Comparison of ENCODE assay signal across 27 cellular contexts in genomic region chr12:5227722-5228274, GRCh38.
A peak's percentile ranks its signal among the peaks of the same experiment; 100 is the strongest.
DNase-seq lines count a peak whose midpoint lies in the region; ATAC-seq and TF ChIP-seq lines count a peak whose summit lies in the region.
"Had no signal": no experiment of that assay in that cellular context is flagged by ENCODE, and none has a peak within 500 bp of the region (broad histone marks: within the 10 kb centered on the region; RNA-seq: fewer than 3 reads in every experiment).

No MANE protein-coding gene starts in this region.

- WGBS in adrenal gland, 4 donors: 52 to 64% (median 60%) methylated on average over 5 to 6 of the region's 6 CpGs

- no peak overlapping the region for H3K27ac ChIP-seq in adrenal gland
- H3K27ac ChIP-seq: 22Rv1, GM23248 had no signal

- no peak overlapping the region for H3K4me3 Mint-ChIP-seq in stimulated activated naive B cell treated with anti-CD40 and anti-IgM and Interleukin-4, amounts not matched to agents 10 μg/mL and 1 μg/mL and 100 μg/mL, for 72 hours
- H3K4me3 Mint-ChIP-seq: CD14-positive monocyte; CD8-positive, alpha-beta memory T cell; H9 had no signal

- H3K4me1 Mint-ChIP-seq in stimulated activated naive B cell treated with anti-CD40 and anti-IgM and Interleukin-4, amounts not matched to agents 10 μg/mL and 1 μg/mL and 100 μg/mL, for 72 hours: no peaks in the 10 kb centered on the region
- H3K4me1 Mint-ChIP-seq: CD14-positive monocyte; CD8-positive, alpha-beta memory T cell had no signal

- no peaks in the 10 kb centered on the region for H3K36me3 Mint-ChIP-seq in stimulated activated naive B cell treated with anti-CD40 and anti-IgM and Interleukin-4, amounts not matched to agents 10 μg/mL and 1 μg/mL and 100 μg/mL, for 72 hours
- H3K36me3 Mint-ChIP-seq: CD14-positive monocyte; CD8-positive, alpha-beta memory T cell had no signal

- H3K9me3 Mint-ChIP-seq in stimulated activated naive B cell treated with anti-CD40 and anti-IgM and Interleukin-4, amounts not matched to agents 10 μg/mL and 1 μg/mL and 100 μg/mL, for 72 hours: peaks cover 0 to 3% of the 10 kb centered on the region in 2 donors

- no peaks in the 10 kb centered on the region for H3K27me3 ChIP-seq in adrenal gland
- H3K27me3 ChIP-seq: BE2C had no signal

- H3K27ac Mint-ChIP-seq in stimulated activated naive B cell treated with anti-CD40 and anti-IgM and Interleukin-4, amounts not matched to agents 10 μg/mL and 1 μg/mL and 100 μg/mL, for 72 hours: peak overlapping the region; percentile 33
- H3K27ac Mint-ChIP-seq: CD14-positive monocyte; CD8-positive, alpha-beta memory T cell; H9 had no signal

- no peaks in the 10 kb centered on the region for H3K9me3 ChIP-seq in adrenal gland (replicated peaks in 1 of 3)
- H3K9me3 ChIP-seq: BE2C had no signal

- intact Hi-C loops in Right ventricle myocardium inferior (cut with DNase I): no loop called here
- intact Hi-C loops in Right ventricle myocardium superior (cut with DNase I): no loop called here
- intact Hi-C loops in adrenal gland (cut with DNase I): no loop called here
- intact Hi-C loops in left ventricle myocardium superior (cut with micrococcal nuclease): no loop called here

- DNase-seq in Right ventricle myocardium inferior (ENCODE audit: missing footprints) (no peak), Right ventricle myocardium superior (no peak), adrenal gland (peak in 5 of 7 donors; percentile 2 to 38 (median 14)), left ventricle myocardium superior (no peak), H4 (ENCODE audit: low spot score) (no peak), iPS-NIHi7 (ENCODE audit: extremely low spot score) (no peak)
- DNase-seq in stimulated activated naive B cell treated with anti-CD40 and anti-IgM and Interleukin-4, amounts not matched to agents 10 μg/mL and 1 μg/mL and 100 μg/mL, for 72 hours: no peak
- DNase-seq: ACHN; BE2C; CD8-positive, alpha-beta memory T cell; DMS153; DND-41; GM23248; H9; KBM-7; MV-4-11; NCI-H1105; NCI-H146; NCI-H1930; NCI-H2107; NCI-H524; NCI-H774; RPMI8226; SHP77 treated with DMSO at 0.1 percent for 48 hours had no signal

- ATAC-seq in Right ventricle myocardium inferior (peak; percentile 26), Right ventricle myocardium superior (ENCODE audit: poor library complexity) (no peak), left ventricle myocardium superior (peak; percentile 56), HG03442 (IDR thresholded peaks at IDR 0.05; ENCODE audit: unreplicated experiment) (no peak)
- no peak for ATAC-seq in stimulated activated naive B cell treated with anti-CD40 and anti-IgM and Interleukin-4, amounts not matched to agents 10 μg/mL and 1 μg/mL and 100 μg/mL, for 72 hours (replicated peaks)

- TF ChIP-seq POLR2A in adrenal gland (IDR thresholded peaks at IDR 0.05): no peak

- no peaks in the 10 kb centered on the region for H3K36me3 ChIP-seq in adrenal gland (replicated peaks in 1 of 2)
- H3K36me3 ChIP-seq: BE2C had no signal

- no peaks in the 10 kb centered on the region for H3K4me1 ChIP-seq in adrenal gland (replicated peaks in 1 of 2)
- H3K4me1 ChIP-seq: BE2C had no signal

- H3K4me3 ChIP-seq in adrenal gland: no peak overlapping the region
- H3K4me3 ChIP-seq: GM23248 had no signal

- H3K27me3 Mint-ChIP-seq in stimulated activated naive B cell treated with anti-CD40 and anti-IgM and Interleukin-4, amounts not matched to agents 10 μg/mL and 1 μg/mL and 100 μg/mL, for 72 hours: peaks cover 5 to 6% of the 10 kb centered on the region in 2 donors

- no peak for TF ChIP-seq CTCF in adrenal gland (IDR thresholded peaks at IDR 0.05)

Comparison
In these comparisons a context has a peak if more than half of its experiments do, and no peak if none do; other contexts are left out.
1. ATAC-seq: peak in Right ventricle myocardium inferior (single experiment) and left ventricle myocardium superior (single experiment); none in Right ventricle myocardium superior (single experiment), stimulated activated naive B cell treated with anti-CD40 and anti-IgM and Interleukin-4, amounts not matched to agents 10 μg/mL and 1 μg/mL and 100 μg/mL, for 72 hours (0 of 2) and HG03442 (single experiment).
2. DNase-seq: peak in adrenal gland (5 of 7); none in Right ventricle myocardium inferior (single experiment), Right ventricle myocardium superior (single experiment), left ventricle myocardium superior (single experiment), stimulated activated naive B cell treated with anti-CD40 and anti-IgM and Interleukin-4, amounts not matched to agents 10 μg/mL and 1 μg/mL and 100 μg/mL, for 72 hours (single experiment), H4 (single experiment) and iPS-NIHi7 (single experiment).